ENCODE assay signal across 8 cellular contexts in the genomic region with DNA sequence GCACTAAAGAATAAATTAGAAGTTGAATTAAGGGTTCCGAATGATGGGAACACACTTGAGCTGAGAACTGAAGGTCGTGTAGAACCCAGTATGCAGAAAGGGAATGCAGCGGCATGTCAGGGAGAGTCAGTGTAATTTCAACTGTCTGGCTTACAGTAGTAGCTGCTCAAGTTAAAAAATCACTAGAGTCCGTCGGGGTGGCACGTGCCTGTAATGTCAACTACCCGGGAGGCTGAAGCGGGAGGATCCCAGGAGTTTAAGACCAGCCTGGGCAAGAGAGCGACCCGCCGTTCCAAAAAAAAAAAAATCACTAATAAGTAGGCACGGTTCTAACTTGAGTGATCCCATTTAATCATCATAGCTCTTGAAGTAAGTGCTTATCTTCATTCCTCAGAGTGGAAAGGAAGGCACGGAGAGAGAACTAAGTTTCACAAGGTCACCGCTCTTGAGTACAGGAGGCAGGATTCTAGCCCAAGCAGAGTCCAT. TPM values are rescaled to one million over a fixed set of nuclear protein-coding genes. Genes with fewer than 3 reads are reported as not detected.
DNase-seq lines count a peak whose midpoint lies in the region; ATAC-seq and TF ChIP-seq lines count a peak whose summit lies in the region.

No MANE protein-coding gene starts in this region.

- TF ChIP-seq CTCF in brain microvascular endothelial cell (IDR thresholded peaks at IDR 0.05; ENCODE audit: low read depth, low read length, missing control alignments) (no peak), upper lobe of right lung (IDR thresholded peaks at IDR 0.05) (no peak)

- WGBS in mesenchymal stem cell: 78% methylated on average over 11 of the region's 14 CpGs

- no peak overlapping the region for H4K8ac ChIP-seq in mesenchymal stem cell (ENCODE audit: low read length)

- peak overlapping the region; percentile 84 for H3K4me3 Mint-ChIP-seq in activated naive CD4-positive, alpha-beta T cell treated with anti-CD3 and anti-CD28 coated beads for 36 hours

- H3K36me3 ChIP-seq in brain microvascular endothelial cell (replicated peaks) (peaks cover 7% of the 10 kb centered on the region), mesenchymal stem cell (ENCODE audit: control insufficient read depth in 1 of 2, insufficient read depth in 2 of 2, low read depth in 1 of 2, low read length in 2 of 2) (peaks cover 12 to 24% of the 10 kb centered on the region in 2 experiments), upper lobe of right lung (peaks cover 3% of the 10 kb centered on the region)

- no peak overlapping the region for H4K91ac ChIP-seq in mesenchymal stem cell (ENCODE audit: low read length)

- H3K14ac ChIP-seq in mesenchymal stem cell (ENCODE audit: low read length in 2 of 2): no peak overlapping the region

- DNase-seq in activated naive CD4-positive, alpha-beta T cell treated with anti-CD3 and anti-CD28 coated beads for 36 hours: no peak
- no peak for DNase-seq in activated naive CD4-positive, alpha-beta T cell (lab: John Stamatoyannopoulos, UW)
- no peak for DNase-seq in brain microvascular endothelial cell
- no peak for DNase-seq in mesenchymal stem cell
- DNase-seq in upper lobe of right lung: no peak
- DNase-seq in kidney tubule cell (ENCODE audit: low spot score): no peak
- no peak for DNase-seq in NCI-H187 (lab: John Stamatoyannopoulos, UW)

- H2BK12ac ChIP-seq in mesenchymal stem cell (ENCODE audit: low read length in 2 of 2): no peak overlapping the region

- H3K9me3 ChIP-seq in mesenchymal stem cell (ENCODE audit: control insufficient read depth, low read length): no peaks in the 10 kb centered on the region
- H3K9me3 ChIP-seq in upper lobe of right lung: no peaks in the 10 kb centered on the region

- H3K27me3 ChIP-seq in brain microvascular endothelial cell (replicated peaks) (no peaks in the 10 kb centered on the region), mesenchymal stem cell (ENCODE audit: control insufficient read depth in 1 of 2, insufficient read depth in 1 of 2, low read length in 2 of 2) (no peaks in the 10 kb centered on the region), upper lobe of right lung (no peaks in the 10 kb centered on the region)

- no peak overlapping the region for H2BK5ac ChIP-seq in mesenchymal stem cell (ENCODE audit: low read depth, low read length, poor library complexity, severe bottlenecking)

- H3K79me1 ChIP-seq in mesenchymal stem cell (replicated peaks; ENCODE audit: low read length, poor library complexity, severe bottlenecking): peaks cover 11% of the 10 kb centered on the region

- intact Hi-C loops in activated naive CD4-positive, alpha-beta T cell treated with anti-CD3 and anti-CD28 coated beads for 36 hours (cut with micrococcal nuclease): loop anchor here (1.0 to 10.0 kb wide), 6 partner anchors 8 to 828 kb away; partner anchors contain the start of genes CREB3, HINT2 and TLN1
- intact Hi-C loops in upper lobe of right lung (cut with DNase I): no loop called here

- peak overlapping the region; percentile 98 for H3K9ac ChIP-seq in mesenchymal stem cell (ENCODE audit: low read length)

- peaks cover 10% of the 10 kb centered on the region for H3K4me1 ChIP-seq in mesenchymal stem cell (ENCODE audit: control insufficient read depth, insufficient read depth, low read depth, low read length)
- peaks cover 31% of the 10 kb centered on the region for H3K4me1 ChIP-seq in upper lobe of right lung

- H3K27ac Mint-ChIP-seq in activated naive CD4-positive, alpha-beta T cell treated with anti-CD3 and anti-CD28 coated beads for 36 hours: peak overlapping the region; percentile 94

- peak overlapping the region; percentile 76 for H2AFZ ChIP-seq in mesenchymal stem cell (ENCODE audit: low read depth, low read length)

- H2AK5ac ChIP-seq in mesenchymal stem cell (ENCODE audit: low read length, severe bottlenecking): no peak overlapping the region

- H3K27ac ChIP-seq in brain microvascular endothelial cell: peak overlapping the region; percentile 56
- H3K27ac ChIP-seq in mesenchymal stem cell (ENCODE audit: low read length, poor library complexity, severe bottlenecking): peak overlapping the region; percentile 59
- peak overlapping the region; percentile 99 for H3K27ac ChIP-seq in upper lobe of right lung

- H3K4me1 Mint-ChIP-seq in activated naive CD4-positive, alpha-beta T cell treated with anti-CD3 and anti-CD28 coated beads for 36 hours (ENCODE audit: low read depth): peaks cover 57% of the 10 kb centered on the region

- in situ Hi-C loops in brain microvascular endothelial cell (cut with HindIII; ENCODE audit: low pct_ligation_motif_present, low sequenced_read_pairs): no loop called here

- H3K4me2 ChIP-seq in mesenchymal stem cell (ENCODE audit: low read length, poor library complexity, severe bottlenecking): peak overlapping the region; percentile 62

- H3K9me3 Mint-ChIP-seq in activated naive CD4-positive, alpha-beta T cell treated with anti-CD3 and anti-CD28 coated beads for 36 hours: peaks cover 1% of the 10 kb centered on the region

- H3K36me3 Mint-ChIP-seq in activated naive CD4-positive, alpha-beta T cell treated with anti-CD3 and anti-CD28 coated beads for 36 hours (ENCODE audit: low read depth): peaks cover 23% of the 10 kb centered on the region

- H2BK120ac ChIP-seq in mesenchymal stem cell (ENCODE audit: low read depth, low read length): no peak overlapping the region

- no peak overlapping the region for H3K4ac ChIP-seq in mesenchymal stem cell (ENCODE audit: low read depth in 1 of 2, low read length in 2 of 2)

- no peak overlapping the region for H3K18ac ChIP-seq in mesenchymal stem cell (ENCODE audit: low read depth in 1 of 2, low read length in 2 of 2)

- no peak overlapping the region for H3K23ac ChIP-seq in mesenchymal stem cell (ENCODE audit: low read length in 2 of 2)

- CTCF ChIA-PET in activated naive CD4-positive, alpha-beta T cell treated with anti-CD3 and anti-CD28 coated beads for 36 hours (lab: Charles Lee): interaction anchor here (1.2 to 11.0 kb wide), 6 partner anchors 8 to 89 kb away, joined by 3 to 149 read pairs (median 5); partner anchors contain the start of genes ARHGEF39 and SIT1

- no peak overlapping the region for H2BK15ac ChIP-seq in mesenchymal stem cell (ENCODE audit: low read depth, poor library complexity, severe bottlenecking)

- H3K27me3 Mint-ChIP-seq in activated naive CD4-positive, alpha-beta T cell treated with anti-CD3 and anti-CD28 coated beads for 36 hours (ENCODE audit: low read depth): peaks cover 3% of the 10 kb centered on the region

- peak overlapping the region; percentile 47 for H3K4me3 ChIP-seq in brain microvascular endothelial cell (ENCODE audit: low read depth, low read length)
- peak overlapping the region in 1 of 2 experiments; percentile 65 for H3K4me3 ChIP-seq in mesenchymal stem cell (ENCODE audit: insufficient read depth in 1 of 2, low read depth in 1 of 2, low read length in 2 of 2)
- peak overlapping the region; percentile 95 for H3K4me3 ChIP-seq in upper lobe of right lung

- no peak for ATAC-seq in upper lobe of right lung
- ATAC-seq in GM18870 (IDR thresholded peaks at IDR 0.05; ENCODE audit: unreplicated experiment): no peak

RNA-seq across cellular contexts. Expression of gene RMRP, which starts 0.9 kb away (rescaled TPM):
- over 10,000 TPM in 1 of 2 experiments, 1,000 to 10,000 TPM in 1; 7,381 to 12,571 TPM for total RNA-seq in activated naive CD4-positive, alpha-beta T cell treated with anti-CD3 and anti-CD28 coated beads for 36 hours
- polyA plus RNA-seq in mesenchymal stem cell (2013, experiment 1 of 2): not detected
- polyA plus RNA-seq in mesenchymal stem cell (2013, experiment 2 of 2): not detected
- 30,828 TPM for total RNA-seq in upper lobe of right lung

RNA-seq across cellular contexts. Expression of gene CCDC107, which starts 1.2 kb away (rescaled TPM):
- 1 to 10 TPM; 5.6 to 6.4 TPM for total RNA-seq in activated naive CD4-positive, alpha-beta T cell treated with anti-CD3 and anti-CD28 coated beads for 36 hours
- 21.7 TPM for polyA plus RNA-seq in mesenchymal stem cell (2013, experiment 1 of 2)
- polyA plus RNA-seq in mesenchymal stem cell (2013, experiment 2 of 2): 20.5 TPM
- total RNA-seq in upper lobe of right lung: 31.1 TPM

RNA-seq across cellular contexts. Expression of gene SIT1, which starts 6.2 kb away (rescaled TPM):
- total RNA-seq in activated naive CD4-positive, alpha-beta T cell treated with anti-CD3 and anti-CD28 coated beads for 36 hours: 10 to 100 TPM; 44.0 to 45.4 TPM
- not detected for polyA plus RNA-seq in mesenchymal stem cell (2013, experiment 1 of 2)
- polyA plus RNA-seq in mesenchymal stem cell (2013, experiment 2 of 2): not detected
- total RNA-seq in upper lobe of right lung: 2.2 TPM

RNA-seq across cellular contexts. Expression of gene ARHGEF39, which starts 8.1 kb away (rescaled TPM):
- 10 to 100 TPM; 28.9 to 30.4 TPM for total RNA-seq in activated naive CD4-positive, alpha-beta T cell treated with anti-CD3 and anti-CD28 coated beads for 36 hours
- polyA plus RNA-seq in mesenchymal stem cell (2013, experiment 1 of 2): 0.81 TPM
- 0.73 TPM for polyA plus RNA-seq in mesenchymal stem cell (2013, experiment 2 of 2)
- total RNA-seq in upper lobe of right lung: 0.38 TPM

RNA-seq across cellular contexts. Expression of gene CA9, which starts 16.8 kb away (rescaled TPM):
- total RNA-seq in activated naive CD4-positive, alpha-beta T cell treated with anti-CD3 and anti-CD28 coated beads for 36 hours: under 1 TPM; 0.38 to 0.52 TPM
- polyA plus RNA-seq in mesenchymal stem cell (2013, experiment 1 of 2): 0.30 TPM
- 0.38 TPM for polyA plus RNA-seq in mesenchymal stem cell (2013, experiment 2 of 2)
- total RNA-seq in upper lobe of right lung: 0.55 TPM

Comparison
In these comparisons a context has a peak if more than half of its experiments do, and no peak if none do; other contexts are left out.
1. RNA of gene SIT1, which starts 6.2 kb away (total RNA-seq): 44.0 to 45.4 TPM in activated naive CD4-positive, alpha-beta T cell treated with anti-CD3 and anti-CD28 coated beads for 36 hours; 2.2 TPM in upper lobe of right lung (single experiment); every median in the first group is over 10 times any median in the second.
2. Peak in every context shown above with its lines, with median percentiles within 50 percentile points of each other: H3K27ac ChIP-seq.